ENCODE assay signal across 18 cellular contexts in genomic region chr2:3229221-3229620, GRCh38.
DNase-seq lines count a peak whose midpoint lies in the region; ATAC-seq and TF ChIP-seq lines count a peak whose summit lies in the region.
"Had no signal": no experiment of that assay in that cellular context is flagged by ENCODE, and none has a peak within 500 bp of the region (broad histone marks: within the 10 kb centered on the region; RNA-seq: fewer than 3 reads in every experiment).

No MANE protein-coding gene starts in this region.

- H3K27me3 ChIP-seq in uterus = no peaks in the 10 kb centered on the region
- H3K27me3 ChIP-seq: BLaER1 had no signal

- TF ChIP-seq POLR2A in uterus (IDR thresholded peaks at IDR 0.05) = no peak

- H3K4me3 ChIP-seq in fibroblast of pulmonary artery (replicated peaks; ENCODE audit: low read depth, low read length) (no peak overlapping the region), uterus (no peak overlapping the region)
- H3K4me3 ChIP-seq: BLaER1, GM12878, GM23338 had no signal

- peaks cover 0 to 6% of the 10 kb centered on the region in 2 donors for H3K36me3 ChIP-seq in uterus

- H3K27ac ChIP-seq in uterus = no peak overlapping the region
- H3K27ac ChIP-seq: BLaER1, C4-2B had no signal

- intact Hi-C loops in uterus (cut with DNase I; ENCODE audit: low total_unique reads) = no loop called here

- TF ChIP-seq CTCF in fibroblast of pulmonary artery (IDR thresholded peaks at IDR 0.05; ENCODE audit: low read length, missing control alignments) (no peak), uterus (IDR thresholded peaks at IDR 0.05) (no peak)

- ATAC-seq in HG02938 (IDR thresholded peaks at IDR 0.05; ENCODE audit: unreplicated experiment) = no peak
- ATAC-seq: CD8-positive, alpha-beta T cell; GM12878; GM23338; HCT116 had no signal

- DNase-seq in GM04503 (ENCODE audit: low read depth) = peak; percentile 11
- DNase-seq in NCI-H1694 treated with DMSO at 0.1 percent for 48 hours (lab: John Stamatoyannopoulos, UW) = peak; percentile 69
- peak; percentile 4 for DNase-seq in fibroblast of pulmonary artery (ENCODE audit: low read depth)
- DNase-seq in activated CD8-positive, alpha-beta memory T cell treated with anti-CD3 and anti-CD28 coated beads, Interleukin-2, amount 50 U/mL, for 48 hours = no peak
- DNase-seq in uterus = no peak
- DNase-seq: Caco-2; CD4-positive, CD25-positive, alpha-beta regulatory T cell; DMS 273 treated with DMSO at 0.1 percent for 48 hours; DMS79; GF-D8; H9 had no signal

- no peaks in the 10 kb centered on the region for H3K4me1 ChIP-seq in uterus
- H3K4me1 ChIP-seq: Caco-2 had no signal

- H3K9me3 ChIP-seq in uterus = peaks cover 0 to 30% of the 10 kb centered on the region in 2 donors
- H3K9me3 ChIP-seq: Caco-2 had no signal

Comparison
In these comparisons a context has a peak if more than half of its experiments do, and no peak if none do; other contexts are left out.
1. DNase-seq: peak in GM04503 (single experiment), NCI-H1694 treated with DMSO at 0.1 percent for 48 hours (single experiment) and fibroblast of pulmonary artery (single experiment); none in activated CD8-positive, alpha-beta memory T cell treated with anti-CD3 and anti-CD28 coated beads, Interleukin-2, amount 50 U/mL, for 48 hours (single experiment) and uterus (0 of 2).